In genomic region chr4:38166082-38166481, GRCh38 we compare ENCODE assay signal across 1 cellular context.
TF ChIP-seq lines count a peak whose summit lies in the region.

No MANE protein-coding gene starts in this region.

TF ChIP-seq in H1, 55 proteins besides CTCF, POLR2A, EP300 and RAD21 (continued from another document):
- TF ChIP-seq ZNF274 (IDR thresholded peaks at IDR 0.05; ENCODE audit: borderline replicate concordance, extremely low read depth, low read length) = no peak
